In the genomic region with DNA sequence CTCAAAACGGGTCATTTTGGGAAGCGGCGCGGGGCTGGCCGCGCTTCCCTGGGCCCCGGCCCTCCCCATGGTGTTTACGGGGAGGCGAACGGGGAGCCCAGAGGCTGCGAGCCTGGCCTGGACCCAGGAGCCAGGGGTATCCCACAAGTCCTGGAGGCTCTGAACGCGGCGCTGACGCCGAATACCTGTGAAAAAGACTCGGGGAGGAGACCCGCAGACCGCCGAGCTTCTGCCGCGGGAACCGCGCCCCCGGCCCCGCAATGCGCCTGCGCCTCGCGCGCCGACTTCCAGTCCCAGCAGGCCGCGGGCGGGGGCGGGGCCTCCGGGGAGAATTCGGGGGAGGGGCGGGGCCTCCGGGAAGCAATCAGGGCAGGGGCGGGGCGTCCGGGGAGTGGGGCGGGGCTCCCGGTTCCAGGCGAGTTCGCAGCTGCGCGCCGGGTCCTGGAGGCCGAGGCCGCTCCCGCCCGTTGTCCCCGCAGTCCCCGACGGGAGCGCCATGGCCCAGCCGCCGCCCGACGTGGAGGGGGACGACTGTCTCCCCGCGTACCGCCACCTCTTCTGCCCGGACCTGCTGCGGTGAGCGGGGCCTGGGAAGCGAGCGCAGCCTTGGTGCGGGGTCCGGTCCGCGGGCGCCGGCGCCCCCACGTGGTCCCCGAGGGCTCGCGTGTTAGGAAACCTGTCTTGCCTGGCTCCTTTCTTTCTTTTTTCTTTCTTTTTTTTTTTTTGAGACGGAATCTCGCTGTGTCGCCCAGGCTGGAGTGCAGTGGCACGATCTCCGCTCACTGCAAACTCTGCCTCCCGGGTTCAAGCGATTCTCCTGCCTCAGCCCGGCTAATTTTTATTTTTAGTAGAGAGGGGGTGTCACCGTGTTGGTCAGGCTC, we compare ENCODE assay signal across 1 cellular context.
TF ChIP-seq lines count a peak whose summit lies in the region.

A gene with protein sequence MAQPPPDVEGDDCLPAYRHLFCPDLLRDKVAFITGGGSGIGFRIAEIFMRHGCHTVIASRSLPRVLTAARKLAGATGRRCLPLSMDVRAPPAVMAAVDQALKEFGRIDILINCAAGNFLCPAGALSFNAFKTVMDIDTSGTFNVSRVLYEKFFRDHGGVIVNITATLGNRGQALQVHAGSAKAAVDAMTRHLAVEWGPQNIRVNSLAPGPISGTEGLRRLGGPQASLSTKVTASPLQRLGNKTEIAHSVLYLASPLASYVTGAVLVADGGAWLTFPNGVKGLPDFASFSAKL (plus strand): TSS at position 418 of the 881 bp plus-strand sequence. CDS start 79 bp downstream, at position 497.

TF ChIP-seq in WTC11, 78 proteins besides CTCF, POLR2A, EP300 and RAD21 (continued from another document and continues in another):
- TF ChIP-seq, protein P1, sequence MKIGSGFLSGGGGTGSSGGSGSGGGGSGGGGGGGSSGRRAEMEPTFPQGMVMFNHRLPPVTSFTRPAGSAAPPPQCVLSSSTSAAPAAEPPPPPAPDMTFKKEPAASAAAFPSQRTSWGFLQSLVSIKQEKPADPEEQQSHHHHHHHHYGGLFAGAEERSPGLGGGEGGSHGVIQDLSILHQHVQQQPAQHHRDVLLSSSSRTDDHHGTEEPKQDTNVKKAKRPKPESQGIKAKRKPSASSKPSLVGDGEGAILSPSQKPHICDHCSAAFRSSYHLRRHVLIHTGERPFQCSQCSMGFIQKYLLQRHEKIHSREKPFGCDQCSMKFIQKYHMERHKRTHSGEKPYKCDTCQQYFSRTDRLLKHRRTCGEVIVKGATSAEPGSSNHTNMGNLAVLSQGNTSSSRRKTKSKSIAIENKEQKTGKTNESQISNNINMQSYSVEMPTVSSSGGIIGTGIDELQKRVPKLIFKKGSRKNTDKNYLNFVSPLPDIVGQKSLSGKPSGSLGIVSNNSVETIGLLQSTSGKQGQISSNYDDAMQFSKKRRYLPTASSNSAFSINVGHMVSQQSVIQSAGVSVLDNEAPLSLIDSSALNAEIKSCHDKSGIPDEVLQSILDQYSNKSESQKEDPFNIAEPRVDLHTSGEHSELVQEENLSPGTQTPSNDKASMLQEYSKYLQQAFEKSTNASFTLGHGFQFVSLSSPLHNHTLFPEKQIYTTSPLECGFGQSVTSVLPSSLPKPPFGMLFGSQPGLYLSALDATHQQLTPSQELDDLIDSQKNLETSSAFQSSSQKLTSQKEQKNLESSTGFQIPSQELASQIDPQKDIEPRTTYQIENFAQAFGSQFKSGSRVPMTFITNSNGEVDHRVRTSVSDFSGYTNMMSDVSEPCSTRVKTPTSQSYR (CRISPR knock-in tag; IDR thresholded peaks at IDR 0.05), result no peak; the same call in 1 of the 2 replicates
- TF ChIP-seq, protein P2, sequence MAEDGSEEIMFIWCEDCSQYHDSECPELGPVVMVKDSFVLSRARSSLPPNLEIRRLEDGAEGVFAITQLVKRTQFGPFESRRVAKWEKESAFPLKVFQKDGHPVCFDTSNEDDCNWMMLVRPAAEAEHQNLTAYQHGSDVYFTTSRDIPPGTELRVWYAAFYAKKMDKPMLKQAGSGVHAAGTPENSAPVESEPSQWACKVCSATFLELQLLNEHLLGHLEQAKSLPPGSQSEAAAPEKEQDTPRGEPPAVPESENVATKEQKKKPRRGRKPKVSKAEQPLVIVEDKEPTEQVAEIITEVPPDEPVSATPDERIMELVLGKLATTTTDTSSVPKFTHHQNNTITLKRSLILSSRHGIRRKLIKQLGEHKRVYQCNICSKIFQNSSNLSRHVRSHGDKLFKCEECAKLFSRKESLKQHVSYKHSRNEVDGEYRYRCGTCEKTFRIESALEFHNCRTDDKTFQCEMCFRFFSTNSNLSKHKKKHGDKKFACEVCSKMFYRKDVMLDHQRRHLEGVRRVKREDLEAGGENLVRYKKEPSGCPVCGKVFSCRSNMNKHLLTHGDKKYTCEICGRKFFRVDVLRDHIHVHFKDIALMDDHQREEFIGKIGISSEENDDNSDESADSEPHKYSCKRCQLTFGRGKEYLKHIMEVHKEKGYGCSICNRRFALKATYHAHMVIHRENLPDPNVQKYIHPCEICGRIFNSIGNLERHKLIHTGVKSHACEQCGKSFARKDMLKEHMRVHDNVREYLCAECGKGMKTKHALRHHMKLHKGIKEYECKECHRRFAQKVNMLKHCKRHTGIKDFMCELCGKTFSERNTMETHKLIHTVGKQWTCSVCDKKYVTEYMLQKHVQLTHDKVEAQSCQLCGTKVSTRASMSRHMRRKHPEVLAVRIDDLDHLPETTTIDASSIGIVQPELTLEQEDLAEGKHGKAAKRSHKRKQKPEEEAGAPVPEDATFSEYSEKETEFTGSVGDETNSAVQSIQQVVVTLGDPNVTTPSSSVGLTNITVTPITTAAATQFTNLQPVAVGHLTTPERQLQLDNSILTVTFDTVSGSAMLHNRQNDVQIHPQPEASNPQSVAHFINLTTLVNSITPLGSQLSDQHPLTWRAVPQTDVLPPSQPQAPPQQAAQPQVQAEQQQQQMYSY (CRISPR knock-in tag; IDR thresholded peaks at IDR 0.05), result no peak
- no peak for TF ChIP-seq NR1H2 (CRISPR knock-in tag; IDR thresholded peaks at IDR 0.05)
- no peak for TF ChIP-seq HMGA2 (CRISPR knock-in tag; IDR thresholded peaks at IDR 0.05)
- TF ChIP-seq, protein P3, sequence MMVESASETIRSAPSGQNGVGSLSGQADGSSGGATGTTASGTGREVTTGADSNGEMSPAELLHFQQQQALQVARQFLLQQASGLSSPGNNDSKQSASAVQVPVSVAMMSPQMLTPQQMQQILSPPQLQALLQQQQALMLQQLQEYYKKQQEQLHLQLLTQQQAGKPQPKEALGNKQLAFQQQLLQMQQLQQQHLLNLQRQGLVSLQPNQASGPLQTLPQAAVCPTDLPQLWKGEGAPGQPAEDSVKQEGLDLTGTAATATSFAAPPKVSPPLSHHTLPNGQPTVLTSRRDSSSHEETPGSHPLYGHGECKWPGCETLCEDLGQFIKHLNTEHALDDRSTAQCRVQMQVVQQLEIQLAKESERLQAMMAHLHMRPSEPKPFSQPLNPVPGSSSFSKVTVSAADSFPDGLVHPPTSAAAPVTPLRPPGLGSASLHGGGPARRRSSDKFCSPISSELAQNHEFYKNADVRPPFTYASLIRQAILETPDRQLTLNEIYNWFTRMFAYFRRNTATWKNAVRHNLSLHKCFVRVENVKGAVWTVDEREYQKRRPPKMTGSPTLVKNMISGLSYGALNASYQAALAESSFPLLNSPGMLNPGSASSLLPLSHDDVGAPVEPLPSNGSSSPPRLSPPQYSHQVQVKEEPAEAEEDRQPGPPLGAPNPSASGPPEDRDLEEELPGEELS (CRISPR knock-in tag; IDR thresholded peaks at IDR 0.05), result no peak
- 0 out of 2 replicates have a peak, but pooled peaks have one; percentile 18 for TF ChIP-seq TEAD1 (CRISPR knock-in tag; IDR thresholded peaks at IDR 0.05)
- TF ChIP-seq TEAD4 (CRISPR knock-in tag; IDR thresholded peaks at IDR 0.05), result no peak
- TF ChIP-seq GTF2I (CRISPR knock-in tag; conservative IDR thresholded peaks at IDR 0.05), result no peak
- no peak for TF ChIP-seq ZNF263 (CRISPR knock-in tag; IDR thresholded peaks at IDR 0.05; ENCODE audit: low read depth)
- no peak for TF ChIP-seq JUN (CRISPR knock-in tag; IDR thresholded peaks at IDR 0.05)
- TF ChIP-seq, protein P4, sequence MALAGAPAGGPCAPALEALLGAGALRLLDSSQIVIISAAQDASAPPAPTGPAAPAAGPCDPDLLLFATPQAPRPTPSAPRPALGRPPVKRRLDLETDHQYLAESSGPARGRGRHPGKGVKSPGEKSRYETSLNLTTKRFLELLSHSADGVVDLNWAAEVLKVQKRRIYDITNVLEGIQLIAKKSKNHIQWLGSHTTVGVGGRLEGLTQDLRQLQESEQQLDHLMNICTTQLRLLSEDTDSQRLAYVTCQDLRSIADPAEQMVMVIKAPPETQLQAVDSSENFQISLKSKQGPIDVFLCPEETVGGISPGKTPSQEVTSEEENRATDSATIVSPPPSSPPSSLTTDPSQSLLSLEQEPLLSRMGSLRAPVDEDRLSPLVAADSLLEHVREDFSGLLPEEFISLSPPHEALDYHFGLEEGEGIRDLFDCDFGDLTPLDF (CRISPR knock-in tag; IDR thresholded peaks at IDR 0.05), result 0 out of 2 replicates have a peak, but pooled peaks have one; percentile 31
- TF ChIP-seq, protein P5, sequence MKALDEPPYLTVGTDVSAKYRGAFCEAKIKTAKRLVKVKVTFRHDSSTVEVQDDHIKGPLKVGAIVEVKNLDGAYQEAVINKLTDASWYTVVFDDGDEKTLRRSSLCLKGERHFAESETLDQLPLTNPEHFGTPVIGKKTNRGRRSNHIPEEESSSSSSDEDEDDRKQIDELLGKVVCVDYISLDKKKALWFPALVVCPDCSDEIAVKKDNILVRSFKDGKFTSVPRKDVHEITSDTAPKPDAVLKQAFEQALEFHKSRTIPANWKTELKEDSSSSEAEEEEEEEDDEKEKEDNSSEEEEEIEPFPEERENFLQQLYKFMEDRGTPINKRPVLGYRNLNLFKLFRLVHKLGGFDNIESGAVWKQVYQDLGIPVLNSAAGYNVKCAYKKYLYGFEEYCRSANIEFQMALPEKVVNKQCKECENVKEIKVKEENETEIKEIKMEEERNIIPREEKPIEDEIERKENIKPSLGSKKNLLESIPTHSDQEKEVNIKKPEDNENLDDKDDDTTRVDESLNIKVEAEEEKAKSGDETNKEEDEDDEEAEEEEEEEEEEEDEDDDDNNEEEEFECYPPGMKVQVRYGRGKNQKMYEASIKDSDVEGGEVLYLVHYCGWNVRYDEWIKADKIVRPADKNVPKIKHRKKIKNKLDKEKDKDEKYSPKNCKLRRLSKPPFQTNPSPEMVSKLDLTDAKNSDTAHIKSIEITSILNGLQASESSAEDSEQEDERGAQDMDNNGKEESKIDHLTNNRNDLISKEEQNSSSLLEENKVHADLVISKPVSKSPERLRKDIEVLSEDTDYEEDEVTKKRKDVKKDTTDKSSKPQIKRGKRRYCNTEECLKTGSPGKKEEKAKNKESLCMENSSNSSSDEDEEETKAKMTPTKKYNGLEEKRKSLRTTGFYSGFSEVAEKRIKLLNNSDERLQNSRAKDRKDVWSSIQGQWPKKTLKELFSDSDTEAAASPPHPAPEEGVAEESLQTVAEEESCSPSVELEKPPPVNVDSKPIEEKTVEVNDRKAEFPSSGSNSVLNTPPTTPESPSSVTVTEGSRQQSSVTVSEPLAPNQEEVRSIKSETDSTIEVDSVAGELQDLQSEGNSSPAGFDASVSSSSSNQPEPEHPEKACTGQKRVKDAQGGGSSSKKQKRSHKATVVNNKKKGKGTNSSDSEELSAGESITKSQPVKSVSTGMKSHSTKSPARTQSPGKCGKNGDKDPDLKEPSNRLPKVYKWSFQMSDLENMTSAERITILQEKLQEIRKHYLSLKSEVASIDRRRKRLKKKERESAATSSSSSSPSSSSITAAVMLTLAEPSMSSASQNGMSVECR (CRISPR knock-in tag; IDR thresholded peaks at IDR 0.05; ENCODE audit: borderline replicate concordance), result no peak
- no peak for TF ChIP-seq SOX15 (CRISPR knock-in tag; IDR thresholded peaks at IDR 0.05)
- no peak for TF ChIP-seq FOXJ3 (CRISPR knock-in tag; IDR thresholded peaks at IDR 0.05; ENCODE audit: borderline replicate concordance)
- peak; percentile 87 for TF ChIP-seq PRRX2 (CRISPR knock-in tag; IDR thresholded peaks at IDR 0.05)
- TF ChIP-seq, protein P6, sequence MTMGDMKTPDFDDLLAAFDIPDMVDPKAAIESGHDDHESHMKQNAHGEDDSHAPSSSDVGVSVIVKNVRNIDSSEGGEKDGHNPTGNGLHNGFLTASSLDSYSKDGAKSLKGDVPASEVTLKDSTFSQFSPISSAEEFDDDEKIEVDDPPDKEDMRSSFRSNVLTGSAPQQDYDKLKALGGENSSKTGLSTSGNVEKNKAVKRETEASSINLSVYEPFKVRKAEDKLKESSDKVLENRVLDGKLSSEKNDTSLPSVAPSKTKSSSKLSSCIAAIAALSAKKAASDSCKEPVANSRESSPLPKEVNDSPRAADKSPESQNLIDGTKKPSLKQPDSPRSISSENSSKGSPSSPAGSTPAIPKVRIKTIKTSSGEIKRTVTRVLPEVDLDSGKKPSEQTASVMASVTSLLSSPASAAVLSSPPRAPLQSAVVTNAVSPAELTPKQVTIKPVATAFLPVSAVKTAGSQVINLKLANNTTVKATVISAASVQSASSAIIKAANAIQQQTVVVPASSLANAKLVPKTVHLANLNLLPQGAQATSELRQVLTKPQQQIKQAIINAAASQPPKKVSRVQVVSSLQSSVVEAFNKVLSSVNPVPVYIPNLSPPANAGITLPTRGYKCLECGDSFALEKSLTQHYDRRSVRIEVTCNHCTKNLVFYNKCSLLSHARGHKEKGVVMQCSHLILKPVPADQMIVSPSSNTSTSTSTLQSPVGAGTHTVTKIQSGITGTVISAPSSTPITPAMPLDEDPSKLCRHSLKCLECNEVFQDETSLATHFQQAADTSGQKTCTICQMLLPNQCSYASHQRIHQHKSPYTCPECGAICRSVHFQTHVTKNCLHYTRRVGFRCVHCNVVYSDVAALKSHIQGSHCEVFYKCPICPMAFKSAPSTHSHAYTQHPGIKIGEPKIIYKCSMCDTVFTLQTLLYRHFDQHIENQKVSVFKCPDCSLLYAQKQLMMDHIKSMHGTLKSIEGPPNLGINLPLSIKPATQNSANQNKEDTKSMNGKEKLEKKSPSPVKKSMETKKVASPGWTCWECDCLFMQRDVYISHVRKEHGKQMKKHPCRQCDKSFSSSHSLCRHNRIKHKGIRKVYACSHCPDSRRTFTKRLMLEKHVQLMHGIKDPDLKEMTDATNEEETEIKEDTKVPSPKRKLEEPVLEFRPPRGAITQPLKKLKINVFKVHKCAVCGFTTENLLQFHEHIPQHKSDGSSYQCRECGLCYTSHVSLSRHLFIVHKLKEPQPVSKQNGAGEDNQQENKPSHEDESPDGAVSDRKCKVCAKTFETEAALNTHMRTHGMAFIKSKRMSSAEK (CRISPR knock-in tag; IDR thresholded peaks at IDR 0.05; ENCODE audit: borderline replicate concordance), result no peak
- no peak for TF ChIP-seq ZNF232 (CRISPR knock-in tag; IDR thresholded peaks at IDR 0.05)
- TF ChIP-seq ZNF121 (CRISPR knock-in tag; IDR thresholded peaks at IDR 0.05), result no peak
- TF ChIP-seq, protein P7, sequence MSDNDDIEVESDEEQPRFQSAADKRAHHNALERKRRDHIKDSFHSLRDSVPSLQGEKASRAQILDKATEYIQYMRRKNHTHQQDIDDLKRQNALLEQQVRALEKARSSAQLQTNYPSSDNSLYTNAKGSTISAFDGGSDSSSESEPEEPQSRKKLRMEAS (CRISPR knock-in tag; IDR thresholded peaks at IDR 0.05), result 0 out of 2 replicates have a peak, but pooled peaks have one; percentile 14
- no peak for TF ChIP-seq ZNF423 (CRISPR knock-in tag; IDR thresholded peaks at IDR 0.05)
- no peak; the same call in 1 of the 2 replicates for TF ChIP-seq FOXK1 (CRISPR knock-in tag; IDR thresholded peaks at IDR 0.05)
- no peak for TF ChIP-seq GRHL2 (CRISPR knock-in tag; IDR thresholded peaks at IDR 0.05; ENCODE audit: insufficient replicate concordance, severe bottlenecking)
- peak; percentile 64; the same call in 1 of the 2 replicates for TF ChIP-seq SP1 (CRISPR knock-in tag; conservative IDR thresholded peaks at IDR 0.05)
- TF ChIP-seq ZNF416 (CRISPR knock-in tag; IDR thresholded peaks at IDR 0.05), result peak; percentile 91
- no peak for TF ChIP-seq CBFB (CRISPR knock-in tag; IDR thresholded peaks at IDR 0.05; ENCODE audit: low read depth)
- TF ChIP-seq, protein P8, sequence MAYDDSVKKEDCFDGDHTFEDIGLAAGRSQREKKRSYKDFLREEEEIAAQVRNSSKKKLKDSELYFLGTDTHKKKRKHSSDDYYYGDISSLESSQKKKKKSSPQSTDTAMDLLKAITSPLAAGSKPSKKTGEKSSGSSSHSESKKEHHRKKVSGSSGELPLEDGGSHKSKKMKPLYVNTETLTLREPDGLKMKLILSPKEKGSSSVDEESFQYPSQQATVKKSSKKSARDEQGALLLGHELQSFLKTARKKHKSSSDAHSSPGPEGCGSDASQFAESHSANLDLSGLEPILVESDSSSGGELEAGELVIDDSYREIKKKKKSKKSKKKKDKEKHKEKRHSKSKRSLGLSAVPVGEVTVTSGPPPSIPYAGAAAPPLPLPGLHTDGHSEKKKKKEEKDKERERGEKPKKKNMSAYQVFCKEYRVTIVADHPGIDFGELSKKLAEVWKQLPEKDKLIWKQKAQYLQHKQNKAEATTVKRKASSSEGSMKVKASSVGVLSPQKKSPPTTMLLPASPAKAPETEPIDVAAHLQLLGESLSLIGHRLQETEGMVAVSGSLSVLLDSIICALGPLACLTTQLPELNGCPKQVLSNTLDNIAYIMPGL (CRISPR knock-in tag; IDR thresholded peaks at IDR 0.05), result peak; percentile 71
